In genomic region chr4:121535351-121535750, GRCh38 we compare ENCODE assay signal across 26 cellular contexts.
"Had no signal": no experiment of that assay in that cellular context is flagged by ENCODE, and none has a peak within 500 bp of the region (broad histone marks: within the 10 kb centered on the region; RNA-seq: fewer than 3 reads in every experiment).

No MANE protein-coding gene starts in this region.

- H3K9me3 Mint-ChIP-seq: effector memory CD8-positive, alpha-beta T cell; nephron; type B pancreatic cell had no signal

- H3K27ac Mint-ChIP-seq: effector memory CD8-positive, alpha-beta T cell; naive thymus-derived CD4-positive, alpha-beta T cell; nephron; stimulated activated memory B cell treated with anti-CD40 and anti-IgM and Interleukin-4, amounts not matched to agents 10 μg/mL and 1 μg/mL and 100 μg/mL, for 72 hours; type B pancreatic cell had no signal

- H3K27ac ChIP-seq: esophagus squamous epithelium, left lung, prostate gland, sigmoid colon, testis, tibial artery had no signal

- H3K4me3 ChIP-seq: esophagus squamous epithelium, heart right ventricle, left lung, prostate gland, sigmoid colon, testis, tibial artery had no signal

- H3K36me3 Mint-ChIP-seq: naive thymus-derived CD4-positive, alpha-beta T cell; stimulated activated memory B cell treated with anti-CD40 and anti-IgM and Interleukin-4, amounts not matched to agents 10 μg/mL and 1 μg/mL and 100 μg/mL, for 72 hours; type B pancreatic cell had no signal

- DNase-seq: cortex of kidney; effector memory CD8-positive, alpha-beta T cell; erythroblast; esophagus squamous epithelium; foreskin melanocyte; glutamatergic neuron; heart right ventricle; hippocampal formation; left cardiac atrium; left lung; mesenchymal stem cell; midbrain; naive thymus-derived CD4-positive, alpha-beta T cell; nucleus accumbens; right cardiac atrium; sigmoid colon; stimulated activated CD4-positive, alpha-beta T cell treated with anti-CD3 and anti-CD28 coated beads, Interleukin-2, amount 100 ng/mL, for 24 hours; stimulated activated CD4-positive, alpha-beta T cell treated with anti-CD3 and anti-CD28 coated beads, Interleukin-4, amount 100 ng/mL, for 24 hours; stimulated activated naive CD8-positive, alpha-beta T cell treated with anti-CD3 and anti-CD28 coated beads, Interleukin-15, Interleukin-2, amounts not matched to agents 100 U/mL and 50 U/mL, for 24 hours; substantia nigra; testis; tibial artery had no signal

- H3K27me3 ChIP-seq: esophagus squamous epithelium, heart right ventricle, left lung, sigmoid colon, testis, tibial artery had no signal

- H3K4me1 Mint-ChIP-seq: nephron; stimulated activated memory B cell treated with anti-CD40 and anti-IgM and Interleukin-4, amounts not matched to agents 10 μg/mL and 1 μg/mL and 100 μg/mL, for 72 hours had no signal

- ATAC-seq: effector memory CD8-positive, alpha-beta T cell; heart right ventricle; left cardiac atrium; left lung; right cardiac atrium; stimulated activated memory B cell treated with anti-CD40 and anti-IgM and Interleukin-4, amounts not matched to agents 10 μg/mL and 1 μg/mL and 100 μg/mL, for 72 hours; stimulated activated naive CD8-positive, alpha-beta T cell treated with anti-CD3 and anti-CD28 coated beads, Interleukin-15, Interleukin-2, amounts not matched to agents 100 U/mL and 50 U/mL, for 24 hours had no signal

- H3K4me3 Mint-ChIP-seq: effector memory CD8-positive, alpha-beta T cell; nephron; stimulated activated memory B cell treated with anti-CD40 and anti-IgM and Interleukin-4, amounts not matched to agents 10 μg/mL and 1 μg/mL and 100 μg/mL, for 72 hours; type B pancreatic cell had no signal

- H3K36me3 ChIP-seq: esophagus squamous epithelium, heart right ventricle, left lung, prostate gland, sigmoid colon, tibial artery had no signal

- H3K4me1 ChIP-seq: esophagus squamous epithelium, heart right ventricle, left lung, prostate gland, sigmoid colon, testis, tibial artery had no signal

- H3K9me3 ChIP-seq: esophagus squamous epithelium, heart right ventricle, left lung, prostate gland, sigmoid colon, testis, tibial artery had no signal
